In the genomic region with DNA sequence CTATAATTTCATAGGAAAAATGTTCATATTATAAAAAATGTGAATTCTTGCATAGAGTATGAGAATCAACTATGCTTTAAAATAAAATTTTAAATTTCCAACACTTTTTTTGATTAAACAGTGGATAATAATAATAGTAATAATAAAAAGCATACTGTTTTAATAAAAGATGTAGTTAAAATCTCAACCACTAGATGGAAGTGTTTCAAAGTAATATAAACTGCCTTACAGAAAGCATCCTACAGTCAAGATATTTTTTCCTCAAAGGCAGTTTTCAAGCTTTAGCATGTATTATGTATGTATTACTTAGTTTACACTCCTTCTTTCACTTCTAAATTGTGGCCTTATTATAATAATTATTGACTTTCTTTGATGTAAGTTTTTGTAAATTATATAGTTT, we compare ENCODE assay signal across 8 cellular contexts.
DNase-seq lines count a peak whose midpoint lies in the region; ATAC-seq and TF ChIP-seq lines count a peak whose summit lies in the region.

No MANE protein-coding gene starts in this region.

- H3K36me3 Mint-ChIP-seq in activated T-cell treated with anti-CD3 and anti-CD28 coated beads, Interleukin-2, amount 50 U/mL, for 72 hours (ENCODE audit: insufficient read depth in 2 of 2) = no peaks in the 10 kb centered on the region

- peak in 1 of 3 experiments; percentile 15 for TF ChIP-seq CTCF in ascending aorta (IDR thresholded peaks at IDR 0.05)

- H3K27ac Mint-ChIP-seq in activated T-cell treated with anti-CD3 and anti-CD28 coated beads, Interleukin-2, amount 50 U/mL, for 72 hours = no peak overlapping the region

- H3K4me3 ChIP-seq in SK-N-MC (no peak overlapping the region), ascending aorta (no peak overlapping the region), MG63 (no peak overlapping the region)

- ATAC-seq in HG02870 (IDR thresholded peaks at IDR 0.05; ENCODE audit: unreplicated experiment) (peak; percentile 51), GM21528 (IDR thresholded peaks at IDR 0.05; ENCODE audit: low FRiP score, unreplicated experiment) (no peak)
- ATAC-seq in activated T-cell treated with anti-CD3 and anti-CD28 coated beads, Interleukin-2, amount 50 U/mL, for 72 hours (replicated peaks in 1 of 2) = no peak

- H3K27ac ChIP-seq in SK-N-MC = no peak overlapping the region
- H3K27ac ChIP-seq in ascending aorta = no peak overlapping the region

- DNase-seq in EH (ENCODE audit: low read depth) = peak; percentile 0
- DNase-seq in SK-N-MC (ENCODE audit: low read depth, low spot score) = peak; percentile 18
- DNase-seq in kidney glomerular epithelial cell (lab: John Stamatoyannopoulos, UW) = peak; percentile 46
- no peak for DNase-seq in ascending aorta (ENCODE audit: low spot score in 2 of 2)
- no peak for DNase-seq in activated T-cell treated with anti-CD3 and anti-CD28 coated beads, Interleukin-2, amount 50 U/mL, for 72 hours
- DNase-seq in MG63 = no peak

- no peaks in the 10 kb centered on the region for H3K27me3 Mint-ChIP-seq in activated T-cell treated with anti-CD3 and anti-CD28 coated beads, Interleukin-2, amount 50 U/mL, for 72 hours (ENCODE audit: low read depth)

- H3K9me3 Mint-ChIP-seq in activated T-cell treated with anti-CD3 and anti-CD28 coated beads, Interleukin-2, amount 50 U/mL, for 72 hours = no peaks in the 10 kb centered on the region

- no peaks in the 10 kb centered on the region for H3K4me1 Mint-ChIP-seq in activated T-cell treated with anti-CD3 and anti-CD28 coated beads, Interleukin-2, amount 50 U/mL, for 72 hours (ENCODE audit: low read depth)

- no peaks in the 10 kb centered on the region for H3K9me3 ChIP-seq in SK-N-MC (ENCODE audit: low read depth, low read length)
- no peaks in the 10 kb centered on the region for H3K9me3 ChIP-seq in ascending aorta
- H3K9me3 ChIP-seq in MG63 = no peaks in the 10 kb centered on the region

- no peak overlapping the region for H3K9ac ChIP-seq in SK-N-MC (ENCODE audit: insufficient read length)

- H3K27me3 ChIP-seq in ascending aorta (no peaks in the 10 kb centered on the region), MG63 (no peaks in the 10 kb centered on the region)

- H3K4me3 Mint-ChIP-seq in activated T-cell treated with anti-CD3 and anti-CD28 coated beads, Interleukin-2, amount 50 U/mL, for 72 hours = no peak overlapping the region

- H3K4me1 ChIP-seq in ascending aorta = no peaks in the 10 kb centered on the region

- no peaks in the 10 kb centered on the region for H3K36me3 ChIP-seq in SK-N-MC (ENCODE audit: insufficient read depth, low read length)
- no peaks in the 10 kb centered on the region for H3K36me3 ChIP-seq in ascending aorta
- H3K36me3 ChIP-seq in MG63 = no peaks in the 10 kb centered on the region

- intact Hi-C loops in ascending aorta (cut with DNase I) = no loop called here

Comparison
In these comparisons a context has a peak if more than half of its experiments do, and no peak if none do; other contexts are left out.
1. DNase-seq: peak in EH (single experiment), SK-N-MC (single experiment) and kidney glomerular epithelial cell (single experiment); none in ascending aorta (0 of 2), activated T-cell treated with anti-CD3 and anti-CD28 coated beads, Interleukin-2, amount 50 U/mL, for 72 hours (0 of 2) and MG63 (single experiment).